ENCODE assay signal across 29 cellular contexts in genomic region chr13:25109341-25109740, GRCh38. TPM values are rescaled to one million over a fixed set of nuclear protein-coding genes. Genes with fewer than 3 reads are reported as not detected.
"Had no signal": no experiment of that assay in that cellular context is flagged by ENCODE, and none has a peak within 500 bp of the region (broad histone marks: within the 10 kb centered on the region; RNA-seq: fewer than 3 reads in every experiment).

No MANE protein-coding gene starts in this region.

- H3K9ac ChIP-seq: neural progenitor cell, parathyroid adenoma had no signal

- H3K4me1 ChIP-seq: left lung, lower lobe of right lung, neural progenitor cell, parathyroid adenoma, psoas muscle, right atrium auricular region, right lobe of liver, testis, thyroid gland, upper lobe of right lung had no signal

- H3K9me3 Mint-ChIP-seq: immature natural killer cell; naive B cell; natural killer cell; nephron progenitor cell; neural progenitor cell; stimulated activated naive B cell treated with anti-CD40 and anti-IgM and Interleukin-4, amounts not matched to agents 10 μg/mL and 1 μg/mL and 100 μg/mL, for 72 hours had no signal

- H3K9me3 ChIP-seq: left lung, lower lobe of right lung, neutrophil, psoas muscle, right atrium auricular region, right lobe of liver, stomach, testis, thyroid gland, upper lobe of right lung had no signal

- H3K4me1 Mint-ChIP-seq: immature natural killer cell, natural killer cell had no signal

- H3K4me3 ChIP-seq: left lung, lower lobe of right lung, neural progenitor cell, psoas muscle, right atrium auricular region, right lobe of liver, smooth muscle cell, stomach, testis, thyroid gland, upper lobe of right lung had no signal

- H3K79me2 ChIP-seq: parathyroid adenoma had no signal

- H3K4me2 ChIP-seq: neural progenitor cell, smooth muscle cell had no signal

- H3K27ac ChIP-seq: left lung, lower lobe of right lung, neural progenitor cell, neutrophil, parathyroid adenoma, psoas muscle, right atrium auricular region, right lobe of liver, stomach, testis, thyroid gland, upper lobe of right lung had no signal

- H2AFZ ChIP-seq: neural progenitor cell, parathyroid adenoma had no signal

- H3K36me3 ChIP-seq: left lung, lower lobe of right lung, neural progenitor cell, neutrophil, right atrium auricular region, right lobe of liver, stomach, thyroid gland, upper lobe of right lung had no signal

- DNase-seq: hypothalamus; immature natural killer cell; islet precursor cell; kidney glomerular epithelial cell; left colon; left lung; lower lobe of right lung; mesendoderm; naive B cell; natural killer cell; nephron progenitor cell; occipital lobe; psoas muscle; right lobe of liver; stimulated activated CD4-positive, alpha-beta T cell treated with anti-CD3 and anti-CD28 coated beads, Interleukin-2, amount 100 ng/mL, for 24 hours; stimulated activated CD4-positive, alpha-beta T cell treated with anti-CD3 and anti-CD28 coated beads, Interleukin-4, amount 100 ng/mL, for 1 hour; stimulated activated naive B cell treated with anti-CD40 and anti-IgM and Interleukin-4, amounts not matched to agents 10 μg/mL and 1 μg/mL and 100 μg/mL, for 72 hours; stimulated activated naive CD8-positive, alpha-beta T cell treated with anti-CD3 and anti-CD28 coated beads, Interleukin-15, Interleukin-2, amounts not matched to agents 100 U/mL and 50 U/mL, for 24 hours; stomach; testis; thyroid gland; upper lobe of right lung had no signal

- H3K36me3 Mint-ChIP-seq: immature natural killer cell; mesothelial cell of epicardium; naive B cell; natural killer cell; neural progenitor cell; stimulated activated naive B cell treated with anti-CD40 and anti-IgM and Interleukin-4, amounts not matched to agents 10 μg/mL and 1 μg/mL and 100 μg/mL, for 72 hours had no signal

- FAIRE-seq: urothelium cell line had no signal

- H3K4me3 Mint-ChIP-seq: immature natural killer cell; mesothelial cell of epicardium; naive B cell; natural killer cell; nephron progenitor cell; neural progenitor cell; stimulated activated naive B cell treated with anti-CD40 and anti-IgM and Interleukin-4, amounts not matched to agents 10 μg/mL and 1 μg/mL and 100 μg/mL, for 72 hours had no signal

- H3K27me3 ChIP-seq: neural progenitor cell, right atrium auricular region, right lobe of liver, testis, thyroid gland had no signal

- H3K27ac Mint-ChIP-seq: immature natural killer cell; mesothelial cell of epicardium; naive B cell; natural killer cell; nephron progenitor cell; neural progenitor cell; stimulated activated naive B cell treated with anti-CD40 and anti-IgM and Interleukin-4, amounts not matched to agents 10 μg/mL and 1 μg/mL and 100 μg/mL, for 72 hours had no signal

RNA-seq across cellular contexts. Expression of gene PABPC3, which starts 13.4 kb away (rescaled TPM):
- total RNA-seq: occipital lobe, right atrium auricular region had no signal
